In genomic region chr18:55220523-55220922, GRCh38 we compare ENCODE assay signal across 12 cellular contexts.
A peak's percentile ranks its signal among the peaks of the same experiment; 100 is the strongest.
DNase-seq lines count a peak whose midpoint lies in the region; ATAC-seq and TF ChIP-seq lines count a peak whose summit lies in the region.
"Had no signal": no experiment of that assay in that cellular context is flagged by ENCODE, and none has a peak within 500 bp of the region (broad histone marks: within the 10 kb centered on the region; RNA-seq: fewer than 3 reads in every experiment).

No MANE protein-coding gene starts in this region.

- in situ Hi-C loops in GM13977 (cut with MboI; ENCODE audit: low pct_unique_long_range_greater_than_20kb, low sequenced_read_pairs, unreplicated experiment), result no loop called here

- no peaks in the 10 kb centered on the region for H3K9me3 ChIP-seq in tibial artery

- H3K4me1 ChIP-seq in tibial artery, result peaks cover 0 to 11% (median 0%) of the 10 kb centered on the region in 4 donors

- H3K4me3 ChIP-seq in tibial artery, result no peak overlapping the region

- no peak overlapping the region for H3K4me3 Mint-ChIP-seq in activated B cell treated with CpG ODN at 0.5 μM for 24 hours
- H3K4me3 Mint-ChIP-seq in mesothelial cell of epicardium, result no peak overlapping the region
- H3K4me3 Mint-ChIP-seq: CD8-positive, alpha-beta T cell; H9 had no signal

- CTCF ChIA-PET in activated B cell treated with CpG ODN at 0.5 μM for 24 hours (lab: Charles Lee), result no interaction called here

- H3K4me1 Mint-ChIP-seq in activated B cell treated with CpG ODN at 0.5 μM for 24 hours (peaks cover 39% of the 10 kb centered on the region), mesothelial cell of epicardium (peaks cover 7% of the 10 kb centered on the region)

- TF ChIP-seq CTCF in GM13977 (IDR thresholded peaks at IDR 0.05; ENCODE audit: extremely low read depth, insufficient read depth, missing control alignments) (no peak), activated B cell treated with CpG ODN at 0.5 μM for 24 hours (IDR thresholded peaks at IDR 0.05) (no peak), mesothelial cell of epicardium (IDR thresholded peaks at IDR 0.05; ENCODE audit: unreplicated experiment) (no peak), tibial artery (IDR thresholded peaks at IDR 0.05) (no peak)

- H3K27ac Mint-ChIP-seq in activated B cell treated with CpG ODN at 0.5 μM for 24 hours (peak overlapping the region; percentile 72), mesothelial cell of epicardium (no peak overlapping the region)
- H3K27ac Mint-ChIP-seq: CD8-positive, alpha-beta T cell; H9 had no signal

- no peaks in the 10 kb centered on the region for H3K27me3 ChIP-seq in tibial artery

- ATAC-seq in GM21360 (IDR thresholded peaks at IDR 0.05; ENCODE audit: unreplicated experiment) (peak; percentile 80), HG03103 (IDR thresholded peaks at IDR 0.05; ENCODE audit: low read depth, unreplicated experiment) (peak; percentile 76), activated B cell treated with CpG ODN at 0.5 μM for 24 hours (ENCODE audit: low read depth) (peak; percentile 57)
- ATAC-seq: CD8-positive, alpha-beta T cell had no signal

- H3K9me3 Mint-ChIP-seq in activated B cell treated with CpG ODN at 0.5 μM for 24 hours (no peaks in the 10 kb centered on the region), mesothelial cell of epicardium (peaks cover 7% of the 10 kb centered on the region)
- H3K9me3 Mint-ChIP-seq: CD8-positive, alpha-beta T cell; H9 had no signal

- peak; percentile 19 for DNase-seq in GM13977 (ENCODE audit: low spot score)
- no peak for DNase-seq in activated B cell treated with CpG ODN at 0.5 μM for 24 hours
- DNase-seq in mesothelial cell of epicardium (ENCODE audit: low spot score in 2 of 2, unreplicated experiment in 2 of 2), result no peak
- DNase-seq in tibial artery, result no peak
- DNase-seq in cortex of kidney (lab: John Stamatoyannopoulos, UW), result no peak
- no peak for DNase-seq in hepatic stellate cell (ENCODE audit: low spot score)
- DNase-seq: CD8-positive, alpha-beta T cell; H9; NCI-H2029; SW 1271 had no signal

- POLR2A ChIA-PET in activated B cell treated with CpG ODN at 0.5 μM for 24 hours (lab: Charles Lee), result interaction anchor here (0.6 kb wide), 1 partner anchor 367 kb away, joined by 9 read pairs; no protein-coding TSS in a partner anchor

- intact Hi-C loops in activated B cell treated with CpG ODN at 0.5 μM for 24 hours (cut with micrococcal nuclease), result loop anchor here (5.0 kb wide), 1 partner anchor 113 kb away; no protein-coding TSS in a partner anchor
- intact Hi-C loops in tibial artery (cut with DNase I; ENCODE audit: low total_unique reads), result no loop called here

- H3K36me3 ChIP-seq in tibial artery, result no peaks in the 10 kb centered on the region

- no peaks in the 10 kb centered on the region for H3K27me3 Mint-ChIP-seq in activated B cell treated with CpG ODN at 0.5 μM for 24 hours
- H3K27me3 Mint-ChIP-seq in mesothelial cell of epicardium (ENCODE audit: low read depth), result no peaks in the 10 kb centered on the region

- H3K36me3 Mint-ChIP-seq in activated B cell treated with CpG ODN at 0.5 μM for 24 hours (ENCODE audit: low read depth) (peaks cover 18% of the 10 kb centered on the region), mesothelial cell of epicardium (peaks cover 16% of the 10 kb centered on the region)
- H3K36me3 Mint-ChIP-seq: CD8-positive, alpha-beta T cell had no signal

- H3K27ac ChIP-seq in tibial artery, result no peak overlapping the region
